8 cellular contexts compared by ENCODE assay signal in genomic region chr16:3152273-3153076, GRCh38. TPM values are rescaled to one million over a fixed set of nuclear protein-coding genes. Genes with fewer than 3 reads are reported as not detected.
DNase-seq lines count a peak whose midpoint lies in the region; ATAC-seq and TF ChIP-seq lines count a peak whose summit lies in the region.

No MANE protein-coding gene starts in this region.

- H3K9me3 Mint-ChIP-seq in H9, result peaks cover 6 to 8% of the 10 kb centered on the region in 2 experiments; a peak in 2 of 5 replicates

- H3K14ac ChIP-seq in H9 (ENCODE audit: insufficient read depth, low read length), result 0 out of 2 replicates have a peak overlapping the region, but pooled peaks have one; percentile 22

- H2BK12ac ChIP-seq in H9 (ENCODE audit: insufficient read length, low read depth, low read length), result no peak overlapping the region

- peaks cover 14% of the 10 kb centered on the region for H3K23me2 ChIP-seq in H9 (ENCODE audit: insufficient read length, low read depth, low read length, poor library complexity, severe bottlenecking)

- H3K18ac ChIP-seq in H9 (ENCODE audit: insufficient read length, low read depth, low read length), result no peak overlapping the region

- H3T11ph ChIP-seq in H9 (ENCODE audit: low read length), result no peak overlapping the region

- ATAC-seq in GM19452 (IDR thresholded peaks at IDR 0.05; ENCODE audit: unreplicated experiment), result no peak

- no peaks in the 10 kb centered on the region for H3K79me1 ChIP-seq in H9 (ENCODE audit: insufficient read depth, low read depth, low read length, poor library complexity, severe bottlenecking)

- peaks cover 48% of the 10 kb centered on the region for H3K27me3 Mint-ChIP-seq in H9 (ENCODE audit: low read depth)

- H2BK120ac ChIP-seq in H9 (ENCODE audit: low read depth, low read length, poor library complexity, severe bottlenecking), result no peak overlapping the region

- H3K4me1 ChIP-seq in H9 (ENCODE audit: insufficient read depth, low read length), result no peaks in the 10 kb centered on the region

- no peaks in the 10 kb centered on the region for H4K20me1 ChIP-seq in H9 (ENCODE audit: control insufficient read depth, insufficient read depth, insufficient read length)

- peak; percentile 76 for DNase-seq in AG08396 (ENCODE audit: low spot score)
- peak; percentile 97 for DNase-seq in H9
- peak; percentile 91 for DNase-seq in NCI-H2227 treated with DMSO at 0.1 percent for 48 hours (lab: John Stamatoyannopoulos, UW)
- DNase-seq in activated CD4-positive, CD25-positive, alpha-beta regulatory T cell (lab: John Stamatoyannopoulos, UW), result peak; percentile 25 to 67 (median 46)
- DNase-seq in cerebellum (ENCODE audit: low spot score), result peak; percentile 87
- DNase-seq in kidney epithelial cell (ENCODE audit: low read depth), result peak; percentile 51
- peak; percentile 56 to 78 for DNase-seq in stimulated activated CD4-positive, alpha-beta T cell treated with anti-CD3 and anti-CD28 coated beads, Interleukin-15, amount 100 ng/mL, for 1 hour (ENCODE audit: low read depth in 1 of 2, low spot score in 1 of 2)

- no peak overlapping the region for H2BK20ac ChIP-seq in H9 (ENCODE audit: low read depth, low read length, poor library complexity, severe bottlenecking)

- peak overlapping the region; percentile 33 for H3K4me3 ChIP-seq in kidney epithelial cell (ENCODE audit: low read depth, low read length)

- H3K56ac ChIP-seq in H9 (ENCODE audit: insufficient read length, low read depth, low read length), result no peak overlapping the region

- H3K79me2 ChIP-seq in H9 (ENCODE audit: insufficient read depth, low read length), result no peaks in the 10 kb centered on the region

- H3K27me3 ChIP-seq in H9 (ENCODE audit: insufficient read depth, low read length), result no peaks in the 10 kb centered on the region
- no peaks in the 10 kb centered on the region for H3K27me3 ChIP-seq in kidney epithelial cell (ENCODE audit: control insufficient read depth, insufficient read depth, low read length)

- H2BK5ac ChIP-seq in H9 (ENCODE audit: insufficient read length, low read length), result no peak overlapping the region

- no peak overlapping the region for H2AK5ac ChIP-seq in H9 (ENCODE audit: insufficient read length, low read length)

- no CpG with 5 or more reads among the region's 46 CpGs for WGBS in H9 (ENCODE audit: extremely low coverage, insufficient read length, low lambda C conversion rate)

- no peaks in the 10 kb centered on the region for H3K9me3 ChIP-seq in H9 (ENCODE audit: control insufficient read depth, low read depth, low read length)

- no peak overlapping the region for H4K8ac ChIP-seq in H9 (replicated peaks; ENCODE audit: insufficient read length, low read depth, low read length)

- TF ChIP-seq CTCF in H9 (conservative IDR thresholded peaks at IDR 0.05), result peak; percentile 62
- peak; percentile 42 for TF ChIP-seq CTCF in kidney epithelial cell (IDR thresholded peaks at IDR 0.05; ENCODE audit: insufficient read depth, low read length, poor library complexity, severe bottlenecking)

- H3K4me2 ChIP-seq in H9 (ENCODE audit: insufficient read depth, insufficient read length, low read length), result peak overlapping the region; percentile 97

- peak overlapping the region; percentile 86 to 96 for H3K4me3 Mint-ChIP-seq in H9

- H3K27ac Mint-ChIP-seq in H9, result peak overlapping the region in 2 of 3 experiments; percentile 87 to 90; a peak in 4 of 7 replicates

- no peak overlapping the region for H3K23ac ChIP-seq in H9 (ENCODE audit: insufficient read length, low read depth, low read length)

- no peak overlapping the region for H2BK15ac ChIP-seq in H9 (ENCODE audit: low read depth, low read length)

- peak overlapping the region; percentile 40 for H2AFZ ChIP-seq in H9 (ENCODE audit: low read length)

- no peak overlapping the region for H4K91ac ChIP-seq in H9 (ENCODE audit: insufficient read length, low read depth, low read length)

- peak overlapping the region; percentile 70 for H3K9ac ChIP-seq in H9 (ENCODE audit: extremely low read depth, insufficient read length, low read length)

- peaks cover 7 to 14% of the 10 kb centered on the region in 2 experiments for H3K4me1 Mint-ChIP-seq in H9

- H3K4ac ChIP-seq in H9 (ENCODE audit: low read depth, low read length), result no peak overlapping the region

- H3K36me3 ChIP-seq in kidney epithelial cell (ENCODE audit: control insufficient read depth, insufficient read depth, low read length), result no peaks in the 10 kb centered on the region

- H3K36me3 Mint-ChIP-seq in H9 (ENCODE audit: insufficient read depth in 1 of 3, low read depth in 3 of 3), result no peaks in the 10 kb centered on the region; a peak in 1 of 7 replicates

- no peak overlapping the region for H4K5ac ChIP-seq in H9 (ENCODE audit: insufficient read length, low read depth, low read length)

- H3K27ac ChIP-seq in H9 (ENCODE audit: insufficient read length, low read depth, low read length), result no peak overlapping the region

RNA-seq across cellular contexts. Expression of gene ZNF213, which starts 17.6 kb away (rescaled TPM):
- 6.2 and 6.4 TPM in 2 replicates for total RNA-seq in H9 (2021)
- total RNA-seq in cerebellum, result 6.4 TPM
- total RNA-seq in kidney epithelial cell, result 13.7 and 16.6 TPM in 2 replicates

RNA-seq across cellular contexts. Expression of gene OR1F1, which starts 35.5 kb away (rescaled TPM):
- total RNA-seq in H9 (2021) (not detected in 2 replicates), cerebellum (1.1 TPM), kidney epithelial cell (not detected in 2 replicates)

RNA-seq across cellular contexts. Expression of gene ZNF205, which starts 40.1 kb away (rescaled TPM):
- total RNA-seq in H9 (2021), result 16.8 and 18.8 TPM in 2 replicates
- 11.0 TPM for total RNA-seq in cerebellum
- 25.1 and 27.9 TPM in 2 replicates for total RNA-seq in kidney epithelial cell

RNA-seq across cellular contexts. Expression of gene ZSCAN10, which starts 53.4 kb away (rescaled TPM):
- total RNA-seq in H9 (2021) (207 and 212 TPM in 2 replicates), cerebellum (not detected), kidney epithelial cell (not detected in 2 replicates)

Comparison
In these comparisons a context has a peak if more than half of its experiments do, and no peak if none do; other contexts are left out.
1. DNase-seq: peak in every context shown above with its lines; median percentile 97 in H9; 91 in NCI-H2227 treated with DMSO at 0.1 percent for 48 hours; 87 in cerebellum; 76 in AG08396; 67 in stimulated activated CD4-positive, alpha-beta T cell treated with anti-CD3 and anti-CD28 coated beads, Interleukin-15, amount 100 ng/mL, for 1 hour; 51 in kidney epithelial cell; 46 in activated CD4-positive, CD25-positive, alpha-beta regulatory T cell.